Comparison of ENCODE assay signal across 16 cellular contexts in the genomic region with DNA sequence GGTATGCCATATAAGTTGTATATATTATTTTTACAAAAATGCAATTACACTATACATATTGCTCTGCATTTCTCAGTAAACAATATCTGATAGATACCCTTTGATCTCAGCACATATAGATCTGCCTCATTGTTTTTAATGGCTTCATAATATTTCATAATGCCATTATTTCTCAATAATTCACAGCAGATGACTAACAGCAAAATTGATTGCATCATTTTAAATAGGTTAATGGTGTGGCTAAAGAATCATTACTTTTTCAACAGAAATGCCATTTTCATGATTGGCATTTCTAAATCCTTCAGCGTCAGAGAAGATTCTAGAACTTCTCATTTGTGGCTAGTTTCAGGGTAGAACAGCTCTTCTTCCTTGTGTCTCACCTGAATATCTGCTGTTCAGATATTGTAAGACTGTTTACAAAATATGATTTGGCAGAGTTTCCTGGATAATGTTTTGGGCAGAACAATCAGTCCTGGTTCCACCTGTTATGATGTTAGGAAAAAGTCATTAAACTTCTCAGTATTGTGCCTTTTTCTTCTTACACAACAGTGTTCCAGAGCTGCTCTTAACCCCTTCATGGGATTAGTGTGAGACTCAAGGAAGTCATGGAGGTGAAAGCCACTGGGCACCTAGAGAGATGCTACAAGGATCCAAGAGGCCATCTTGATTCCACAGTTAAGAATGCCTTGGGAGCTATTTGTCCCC.
DNase-seq lines count a peak whose midpoint lies in the region; ATAC-seq and TF ChIP-seq lines count a peak whose summit lies in the region.
"Had no signal": no experiment of that assay in that cellular context is flagged by ENCODE, and none has a peak within 500 bp of the region (broad histone marks: within the 10 kb centered on the region; RNA-seq: fewer than 3 reads in every experiment).

No MANE protein-coding gene starts in this region.

- H2AFZ ChIP-seq in GM23248 (no peak overlapping the region), mammary epithelial cell (ENCODE audit: low read depth, low read length) (no peak overlapping the region), mesenchymal stem cell (ENCODE audit: low read depth, low read length) (no peak overlapping the region)

- H2BK15ac ChIP-seq in mesenchymal stem cell (ENCODE audit: low read depth, poor library complexity, severe bottlenecking), result no peak overlapping the region

- no peaks in the 10 kb centered on the region for H3K27me3 ChIP-seq in GM23248 (replicated peaks; ENCODE audit: insufficient read depth)
- H3K27me3 ChIP-seq in mammary epithelial cell (ENCODE audit: insufficient read depth, low read length), result no peaks in the 10 kb centered on the region
- H3K27me3 ChIP-seq in mesenchymal stem cell (ENCODE audit: control insufficient read depth in 1 of 2, insufficient read depth in 1 of 2, low read length in 2 of 2), result no peaks in the 10 kb centered on the region

- BruUV-seq in mammary epithelial cell (replicated peaks; lab: Mats Ljungman, UMichigan), result TSS peak; percentile 65

- DNase-seq in GM23248 (no peak), NOMO-1 treated with DMSO at 0.1 percent for 48 hours (lab: John Stamatoyannopoulos, UW; ENCODE audit: unreplicated experiment) (peak; percentile 55), mammary epithelial cell (peak; percentile 54), mesenchymal stem cell (no peak), Ammon's horn (ENCODE audit: low spot score) (no peak), hepatic stellate cell (ENCODE audit: low spot score) (no peak)
- no peak for DNase-seq in activated CD4-positive, alpha-beta memory T cell treated with anti-CD3 and anti-CD28 coated beads, Interleukin-2, amount 10 ng/mL, durations not matched to agents 7 days and 5 days
- no peak for DNase-seq in activated CD4-positive, alpha-beta T cell treated with anti-CD3 and anti-CD28 coated beads for 36 hours
- DNase-seq: AML-193; CD4-positive, CD25-positive, alpha-beta regulatory T cell; H7; NCI-H1436 treated with DMSO at 0.1 percent for 48 hours; NCI-H2081; NCI-H510A; NCI-H774; SIG-M5 had no signal

- H3K36me3 ChIP-seq in GM23248 (ENCODE audit: low read depth) (no peaks in the 10 kb centered on the region), mammary epithelial cell (ENCODE audit: insufficient read depth, low read length) (no peaks in the 10 kb centered on the region), mesenchymal stem cell (ENCODE audit: control insufficient read depth in 1 of 2, insufficient read depth in 2 of 2, low read depth in 1 of 2, low read length in 2 of 2) (no peaks in the 10 kb centered on the region)

- no peak overlapping the region for H2BK5ac ChIP-seq in mesenchymal stem cell (ENCODE audit: low read depth, low read length, poor library complexity, severe bottlenecking)

- H2BK12ac ChIP-seq in mesenchymal stem cell (ENCODE audit: low read length in 2 of 2), result peak overlapping the region in 1 of 2 experiments; percentile 21

- in situ Hi-C loops in GM23248 (cut with MboI) (no loop called here), mammary epithelial cell (cut with MboI; ENCODE audit: low sequenced_read_pairs in 2 of 2) (no loop called here)

- H3K4me2 ChIP-seq in GM23248 (ENCODE audit: unreplicated experiment), result no peak overlapping the region
- no peak overlapping the region for H3K4me2 ChIP-seq in mammary epithelial cell (ENCODE audit: insufficient read depth, low read depth, low read length)
- H3K4me2 ChIP-seq in mesenchymal stem cell (ENCODE audit: low read length, poor library complexity, severe bottlenecking), result no peak overlapping the region

- H3K79me1 ChIP-seq in mesenchymal stem cell (replicated peaks; ENCODE audit: low read length, poor library complexity, severe bottlenecking), result no peaks in the 10 kb centered on the region

- H3K79me2 ChIP-seq in GM23248 (ENCODE audit: insufficient read depth) (peaks cover 20% of the 10 kb centered on the region), mammary epithelial cell (ENCODE audit: insufficient read depth, low read length) (no peaks in the 10 kb centered on the region)

- no peaks in the 10 kb centered on the region for H3K9me2 ChIP-seq in GM23248 (ENCODE audit: insufficient read depth)

- H4K20me1 ChIP-seq in GM23248 (ENCODE audit: insufficient read depth), result no peaks in the 10 kb centered on the region
- H4K20me1 ChIP-seq in mammary epithelial cell (ENCODE audit: insufficient read depth, low read length), result no peaks in the 10 kb centered on the region

- no peak overlapping the region for H3K9ac ChIP-seq in GM23248
- no peak overlapping the region for H3K9ac ChIP-seq in mammary epithelial cell (ENCODE audit: insufficient read depth, low read length)
- H3K9ac ChIP-seq in mesenchymal stem cell (ENCODE audit: low read length), result no peak overlapping the region

- H3K4ac ChIP-seq in mesenchymal stem cell (ENCODE audit: low read depth in 1 of 2, low read length in 2 of 2), result no peak overlapping the region

- H3K27ac Mint-ChIP-seq in activated CD4-positive, alpha-beta memory T cell treated with anti-CD3 and anti-CD28 coated beads, Interleukin-2, amount 10 ng/mL, durations not matched to agents 7 days and 5 days, result no peak overlapping the region
- no peak overlapping the region for H3K27ac Mint-ChIP-seq in activated CD4-positive, alpha-beta T cell treated with anti-CD3 and anti-CD28 coated beads for 36 hours
- H3K27ac Mint-ChIP-seq: CD4-positive, CD25-positive, alpha-beta regulatory T cell had no signal

- no peaks in the 10 kb centered on the region for H3K9me3 Mint-ChIP-seq in activated CD4-positive, alpha-beta memory T cell treated with anti-CD3 and anti-CD28 coated beads, Interleukin-2, amount 10 ng/mL, durations not matched to agents 7 days and 5 days
- H3K9me3 Mint-ChIP-seq in activated CD4-positive, alpha-beta T cell treated with anti-CD3 and anti-CD28 coated beads for 36 hours (ENCODE audit: low read depth), result no peaks in the 10 kb centered on the region

- no peak overlapping the region for H4K8ac ChIP-seq in mesenchymal stem cell (ENCODE audit: low read length)

- H3K23ac ChIP-seq in mesenchymal stem cell (ENCODE audit: low read length in 2 of 2), result no peak overlapping the region

- H3F3A ChIP-seq in GM23248 (ENCODE audit: insufficient read depth), result peaks cover 88% of the 10 kb centered on the region

- H3K14ac ChIP-seq in mesenchymal stem cell (ENCODE audit: low read length in 2 of 2), result no peak overlapping the region

- no peaks in the 10 kb centered on the region for H3K4me1 Mint-ChIP-seq in activated CD4-positive, alpha-beta memory T cell treated with anti-CD3 and anti-CD28 coated beads, Interleukin-2, amount 10 ng/mL, durations not matched to agents 7 days and 5 days
- H3K4me1 Mint-ChIP-seq in activated CD4-positive, alpha-beta T cell treated with anti-CD3 and anti-CD28 coated beads for 36 hours, result no peaks in the 10 kb centered on the region
- H3K4me1 Mint-ChIP-seq: CD4-positive, CD25-positive, alpha-beta regulatory T cell had no signal

- H4K91ac ChIP-seq in mesenchymal stem cell (ENCODE audit: low read length), result no peak overlapping the region

- POLR2A ChIA-PET in activated CD4-positive, alpha-beta memory T cell treated with anti-CD3 and anti-CD28 coated beads, Interleukin-2, amount 10 ng/mL, durations not matched to agents 7 days and 5 days (lab: Charles Lee), result interaction anchor here (1.2 kb wide), 1 partner anchor 8 kb away, joined by 3 read pairs; no protein-coding TSS in a partner anchor
- POLR2A ChIA-PET in activated CD4-positive, alpha-beta T cell treated with anti-CD3 and anti-CD28 coated beads for 36 hours (lab: Charles Lee), result no interaction called here

- peaks cover 31% of the 10 kb centered on the region for H3K27me3 Mint-ChIP-seq in activated CD4-positive, alpha-beta memory T cell treated with anti-CD3 and anti-CD28 coated beads, Interleukin-2, amount 10 ng/mL, durations not matched to agents 7 days and 5 days
- H3K27me3 Mint-ChIP-seq in activated CD4-positive, alpha-beta T cell treated with anti-CD3 and anti-CD28 coated beads for 36 hours, result peaks cover 13% of the 10 kb centered on the region
- H3K27me3 Mint-ChIP-seq: CD4-positive, CD25-positive, alpha-beta regulatory T cell had no signal

- H3K27ac ChIP-seq in GM23248, result peak overlapping the region; percentile 67
- H3K27ac ChIP-seq in mammary epithelial cell (ENCODE audit: insufficient read depth, low read depth, low read length), result peak overlapping the region; percentile 70
- H3K27ac ChIP-seq in mesenchymal stem cell (ENCODE audit: low read length, poor library complexity, severe bottlenecking), result no peak overlapping the region

- CTCF ChIA-PET in mammary epithelial cell (lab: Charles Lee; ENCODE audit: low non-redundant PET), result no interaction called here
- CTCF ChIA-PET in activated CD4-positive, alpha-beta memory T cell treated with anti-CD3 and anti-CD28 coated beads, Interleukin-2, amount 10 ng/mL, durations not matched to agents 7 days and 5 days (lab: Charles Lee), result no interaction called here
- CTCF ChIA-PET in activated CD4-positive, alpha-beta T cell treated with anti-CD3 and anti-CD28 coated beads for 36 hours (lab: Charles Lee), result interaction anchor here (1.1 kb wide), 1 partner anchor 12 kb away, joined by 3 read pairs; no protein-coding TSS in a partner anchor

- dilution Hi-C loops in mammary epithelial cell (cut with HindIII; ENCODE audit: low sequenced_read_pairs), result no loop called here

- no peak overlapping the region for H2BK120ac ChIP-seq in mesenchymal stem cell (ENCODE audit: low read depth, low read length)

- H3K4me3 Mint-ChIP-seq in activated CD4-positive, alpha-beta memory T cell treated with anti-CD3 and anti-CD28 coated beads, Interleukin-2, amount 10 ng/mL, durations not matched to agents 7 days and 5 days, result no peak overlapping the region
- H3K4me3 Mint-ChIP-seq in activated CD4-positive, alpha-beta T cell treated with anti-CD3 and anti-CD28 coated beads for 36 hours, result no peak overlapping the region
- H3K4me3 Mint-ChIP-seq: CD4-positive, CD25-positive, alpha-beta regulatory T cell had no signal

- no peak for ATAC-seq in activated CD4-positive, alpha-beta T cell treated with anti-CD3 and anti-CD28 coated beads for 36 hours

- H3K9me3 ChIP-seq in GM23248 (ENCODE audit: low read depth) (no peaks in the 10 kb centered on the region), mammary epithelial cell (replicated peaks; ENCODE audit: insufficient read depth, low read length) (no peaks in the 10 kb centered on the region), mesenchymal stem cell (ENCODE audit: control insufficient read depth, low read length) (no peaks in the 10 kb centered on the region)

- H3K18ac ChIP-seq in mesenchymal stem cell (ENCODE audit: low read depth in 1 of 2, low read length in 2 of 2), result no peak overlapping the region

- WGBS in GM23248 (ENCODE audit: low coverage in 1 of 2, low lambda C conversion rate in 2 of 2, missing lambda C conversion rate in 2 of 2), 2 experiments, result 81 to 85% methylated on average over 1 of the region's 1 CpG
- WGBS in mammary epithelial cell (ENCODE audit: low coverage, missing lambda C conversion rate), result 7% methylated on average over 1 of the region's 1 CpG
- WGBS in mesenchymal stem cell, result 100% methylated on average over 1 of the region's 1 CpG

- TF ChIP-seq CTCF in mammary epithelial cell (conservative IDR thresholded peaks at IDR 0.05 in 1 of 2, IDR thresholded peaks at IDR 0.05 in 1 of 2; ENCODE audit: extremely low read depth in 1 of 2, insufficient read depth in 1 of 2, low read depth in 1 of 2, low read length in 2 of 2), result no peak

- no peak overlapping the region for H3K4me3 ChIP-seq in GM23248
- H3K4me3 ChIP-seq in mammary epithelial cell (replicated peaks in 1 of 3; ENCODE audit: insufficient read depth in 1 of 3, low read depth in 2 of 3, low read length in 3 of 3), result no peak overlapping the region
- H3K4me3 ChIP-seq in mesenchymal stem cell (ENCODE audit: insufficient read depth in 1 of 2, low read depth in 1 of 2, low read length in 2 of 2), result no peak overlapping the region

- peak overlapping the region; percentile 57 for H2AK5ac ChIP-seq in mesenchymal stem cell (ENCODE audit: low read length, severe bottlenecking)

- peaks cover 72% of the 10 kb centered on the region for H3K4me1 ChIP-seq in GM23248 (ENCODE audit: insufficient read depth)
- H3K4me1 ChIP-seq in mammary epithelial cell (ENCODE audit: insufficient read depth, low read length), result peaks cover 67% of the 10 kb centered on the region
- peaks cover 3% of the 10 kb centered on the region for H3K4me1 ChIP-seq in mesenchymal stem cell (ENCODE audit: control insufficient read depth, insufficient read depth, low read depth, low read length)

- H3K36me3 Mint-ChIP-seq in activated CD4-positive, alpha-beta memory T cell treated with anti-CD3 and anti-CD28 coated beads, Interleukin-2, amount 10 ng/mL, durations not matched to agents 7 days and 5 days (ENCODE audit: low read depth), result no peaks in the 10 kb centered on the region
- H3K36me3 Mint-ChIP-seq in activated CD4-positive, alpha-beta T cell treated with anti-CD3 and anti-CD28 coated beads for 36 hours (ENCODE audit: low read depth), result no peaks in the 10 kb centered on the region
- H3K36me3 Mint-ChIP-seq: CD4-positive, CD25-positive, alpha-beta regulatory T cell had no signal

- intact Hi-C loops in mammary epithelial cell (cut with micrococcal nuclease), result no loop called here
- intact Hi-C loops in activated CD4-positive, alpha-beta T cell treated with anti-CD3 and anti-CD28 coated beads for 36 hours (cut with DNase I, micrococcal nuclease), result no loop called here

Comparison
In these comparisons a context has a peak if more than half of its experiments do, and no peak if none do; other contexts are left out.
1. DNase-seq: peak in NOMO-1 treated with DMSO at 0.1 percent for 48 hours (single experiment) and mammary epithelial cell (single experiment); none in GM23248 (single experiment), mesenchymal stem cell (single experiment), Ammon's horn (single experiment), hepatic stellate cell (single experiment), activated CD4-positive, alpha-beta memory T cell treated with anti-CD3 and anti-CD28 coated beads, Interleukin-2, amount 10 ng/mL, durations not matched to agents 7 days and 5 days (single experiment) and activated CD4-positive, alpha-beta T cell treated with anti-CD3 and anti-CD28 coated beads for 36 hours (single experiment).